ENCODE assay signal across 17 cellular contexts in the genomic region with DNA sequence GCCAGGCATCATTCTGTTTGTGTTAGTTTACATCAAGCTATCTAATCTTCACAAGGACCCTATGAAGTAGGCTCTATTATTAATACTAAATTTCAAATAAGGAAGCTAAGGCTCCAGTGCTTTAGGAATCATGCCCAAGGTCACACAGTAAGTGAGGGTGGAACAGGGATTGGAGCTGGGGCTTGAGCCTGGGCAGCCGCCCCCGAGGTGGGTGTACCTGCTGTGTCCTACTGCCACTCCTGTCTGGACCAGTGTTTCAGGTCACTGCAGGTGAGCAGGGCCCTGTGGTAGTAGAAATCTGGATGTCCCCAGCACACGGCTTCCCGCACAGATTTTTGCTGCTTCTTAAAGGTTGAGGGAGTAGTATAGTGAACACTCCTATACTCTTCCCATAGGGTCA. TPM values are rescaled to one million over a fixed set of nuclear protein-coding genes. Genes with fewer than 3 reads are reported as not detected.
DNase-seq lines count a peak whose midpoint lies in the region; ATAC-seq and TF ChIP-seq lines count a peak whose summit lies in the region.
"Had no signal": no experiment of that assay in that cellular context is flagged by ENCODE, and none has a peak within 500 bp of the region (broad histone marks: within the 10 kb centered on the region; RNA-seq: fewer than 3 reads in every experiment).

No MANE protein-coding gene starts in this region.

- WGBS in heart left ventricle, 4 donors: 54 to 70% (median 60%) methylated on average over 4 of the region's 4 CpGs
- 71 to 81% methylated on average over 4 of the region's 4 CpGs for WGBS in lung, 2 donors
- 74 to 79% methylated on average over 2 to 4 of the region's 4 CpGs for WGBS in upper lobe of left lung, 2 donors

- DNase-seq in heart left ventricle (no peak), cardiac septum (ENCODE audit: low spot score) (no peak), lung (ENCODE audit: low spot score) (no peak), upper lobe of left lung (peak; percentile 72 to 87), D341Med (ENCODE audit: low spot score) (no peak), NCI-H2171 treated with DMSO at 0.1 percent for 48 hours (lab: John Stamatoyannopoulos, UW) (no peak)
- DNase-seq: activated naive CD4-positive, alpha-beta T cell treated with anti-CD3 and anti-CD28 coated beads, Interleukin-2, amount 50 U/mL, for 16 hours; GDM1; kidney glomerular epithelial cell; NCI-H1048; psoas muscle; RPMI8226; T-helper 1 cell had no signal

- peak in 2 of 4 donors; percentile 41 to 42 for TF ChIP-seq EP300 in upper lobe of left lung (IDR thresholded peaks at IDR 0.05)

- intact Hi-C loops in heart left ventricle (cut with DNase I) (loop anchor here in 2 of 10 donors (5.0 kb wide), 2 partner anchors 34 to 104 kb away; no protein-coding TSS in a partner anchor), cardiac septum (cut with DNase I) (no loop called here)

- H3K36me3 ChIP-seq in heart left ventricle: peaks cover 0 to 7% (median 0%) of the 10 kb centered on the region in 9 donors
- no peaks in the 10 kb centered on the region for H3K36me3 ChIP-seq in lung (ENCODE audit: control insufficient read depth in 2 of 2, insufficient read depth in 2 of 2, low read length in 2 of 2)
- peaks cover 0 to 3% (median 0%) of the 10 kb centered on the region in 4 donors for H3K36me3 ChIP-seq in upper lobe of left lung

- H3K9me3 ChIP-seq in heart left ventricle: no peaks in the 10 kb centered on the region
- H3K9me3 ChIP-seq in lung (ENCODE audit: control insufficient read depth in 2 of 2, insufficient read depth in 1 of 2, low read length in 1 of 2): no peaks in the 10 kb centered on the region
- H3K9me3 ChIP-seq in upper lobe of left lung: no peaks in the 10 kb centered on the region
- H3K9me3 ChIP-seq: psoas muscle had no signal

- H3K27me3 ChIP-seq in heart left ventricle: no peaks in the 10 kb centered on the region
- no peaks in the 10 kb centered on the region for H3K27me3 ChIP-seq in lung (ENCODE audit: control insufficient read depth, insufficient read depth)
- H3K27me3 ChIP-seq in upper lobe of left lung: no peaks in the 10 kb centered on the region
- H3K27me3 ChIP-seq: hepatocyte had no signal

- no peak for TF ChIP-seq CTCF in heart left ventricle (IDR thresholded peaks at IDR 0.05)
- no peak for TF ChIP-seq CTCF in VCaP (conservative IDR thresholded peaks at IDR 0.05)
- no peak for TF ChIP-seq CTCF in lung (IDR thresholded peaks at IDR 0.05; ENCODE audit: control extremely low read depth, extremely low read depth)
- TF ChIP-seq CTCF in upper lobe of left lung (IDR thresholded peaks at IDR 0.05): no peak

- ATAC-seq in heart left ventricle: no peak
- peak; percentile 11 for ATAC-seq in lung (ENCODE audit: insufficient read depth, low FRiP score)
- peak in 1 of 2 donors; percentile 70 for ATAC-seq in upper lobe of left lung (ENCODE audit: low FRiP score in 2 of 2)
- no peak for ATAC-seq in GM21528 (IDR thresholded peaks at IDR 0.05; ENCODE audit: low FRiP score, unreplicated experiment)
- ATAC-seq: psoas muscle; stimulated activated memory B cell treated with anti-CD40 and anti-IgM and Interleukin-4, amounts not matched to agents 10 μg/mL and 1 μg/mL and 100 μg/mL, for 72 hours had no signal

- no peak for TF ChIP-seq POLR2A in heart left ventricle (IDR thresholded peaks at IDR 0.05)
- TF ChIP-seq POLR2A in upper lobe of left lung (IDR thresholded peaks at IDR 0.05): peak in 1 of 4 donors; percentile 47

- H3K4me1 ChIP-seq in heart left ventricle (peaks cover 9 to 99% (median 93%) of the 10 kb centered on the region in 12 donors), lung (ENCODE audit: control insufficient read depth in 2 of 2, insufficient read depth in 2 of 2, low read length in 2 of 2) (peaks cover 57 to 70% of the 10 kb centered on the region in 2 donors), upper lobe of left lung (peaks cover 89 to 96% (median 93%) of the 10 kb centered on the region in 4 donors)

- peak overlapping the region in 11 of 12 donors; percentile 15 to 100 (median 41) for H3K27ac ChIP-seq in heart left ventricle
- peak overlapping the region; percentile 96 for H3K27ac ChIP-seq in VCaP
- H3K27ac ChIP-seq in lung (ENCODE audit: low read depth in 1 of 2, low read length in 1 of 2): peak overlapping the region; percentile 54 to 80
- H3K27ac ChIP-seq in upper lobe of left lung: peak overlapping the region; percentile 76 to 99 (median 86)
- H3K27ac ChIP-seq: hepatocyte, psoas muscle had no signal

- H3K4me3 ChIP-seq in heart left ventricle (no peak overlapping the region), lung (no peak overlapping the region), upper lobe of left lung (no peak overlapping the region)
- H3K4me3 ChIP-seq: hepatocyte, psoas muscle had no signal

RNA-seq across cellular contexts. Expression of a gene that starts 6.5 kb away (rescaled TPM):
- 10 to 100 TPM; 37.5 to 65.9 (median 56.4) TPM for total RNA-seq in heart left ventricle
- polyA plus RNA-seq in heart left ventricle: 10 to 100 TPM; 22.4 to 74.0 TPM
- total RNA-seq in cardiac septum: 35.7 TPM
- total RNA-seq in lung: 100 to 1,000 TPM in 1 of 2 donors, 10 to 100 TPM in 1; 38.3 to 157 TPM
- 10 to 100 TPM; 47.1 to 63.2 TPM for polyA plus RNA-seq in lung
- total RNA-seq in upper lobe of left lung: 100 to 1,000 TPM; 103 to 231 (median 147) TPM

Comparison
In these comparisons a context has a peak if more than half of its experiments do, and no peak if none do; other contexts are left out.
1. DNase-seq: peak in upper lobe of left lung (2 of 2); none in heart left ventricle (0 of 5), cardiac septum (single experiment), lung (single experiment), D341Med (single experiment) and NCI-H2171 treated with DMSO at 0.1 percent for 48 hours (single experiment).
2. H3K27ac ChIP-seq: peak in every context shown above with its lines; median percentile 96 in VCaP; 86 in upper lobe of left lung; 67 in lung; 41 in heart left ventricle.